Comparison of ENCODE assay signal across 7 cellular contexts in genomic region chr7:101121996-101122932, GRCh38. TPM values are rescaled to one million over a fixed set of nuclear protein-coding genes. Genes with fewer than 3 reads are reported as not detected.
DNase-seq lines count a peak whose midpoint lies in the region; ATAC-seq and TF ChIP-seq lines count a peak whose summit lies in the region.

No MANE protein-coding gene starts in this region.

- H3K36me3 Mint-ChIP-seq in nephron progenitor cell (ENCODE audit: low read depth), result no peaks in the 10 kb centered on the region

- ATAC-seq in RWPE2 (ENCODE audit: low read depth), result peak; percentile 79
- no peak for ATAC-seq in GM19328 (IDR thresholded peaks at IDR 0.05; ENCODE audit: unreplicated experiment)

- H3K27ac ChIP-seq in RWPE2 (ENCODE audit: poor library complexity, severe bottlenecking) (peak overlapping the region; percentile 89), esophagus squamous epithelium (peak overlapping the region; percentile 83 to 95 (median 86))

- no peak overlapping the region for H3K4me3 ChIP-seq in RWPE2 (ENCODE audit: severe bottlenecking)
- H3K4me3 ChIP-seq in esophagus squamous epithelium, result peak overlapping the region; percentile 10 to 62 (median 36)
- H3K4me3 ChIP-seq in BE2C (ENCODE audit: low read depth, low read length), result no peak overlapping the region

- peaks cover 28% of the 10 kb centered on the region for H3K4me1 ChIP-seq in RWPE2 (ENCODE audit: insufficient read depth, poor library complexity, severe bottlenecking)
- peaks cover 19 to 74% (median 43%) of the 10 kb centered on the region in 3 donors for H3K4me1 ChIP-seq in esophagus squamous epithelium
- peaks cover 13% of the 10 kb centered on the region for H3K4me1 ChIP-seq in BE2C

- DNase-seq in GM19238 (ENCODE audit: insufficient read length, low spot score), result peak; percentile 40
- DNase-seq in RWPE2 (ENCODE audit: low spot score), result peak; percentile 89
- no peak for DNase-seq in esophagus squamous epithelium (lab: John Stamatoyannopoulos, UW)
- DNase-seq in nephron progenitor cell, result peak; percentile 30
- DNase-seq in COLO668 (lab: John Stamatoyannopoulos, UW; ENCODE audit: unreplicated experiment), result no peak
- DNase-seq in BE2C, result no peak

- peak in 1 of 4 donors; percentile 22 for TF ChIP-seq POLR2A in esophagus squamous epithelium (IDR thresholded peaks at IDR 0.05)

- H3K9me3 ChIP-seq in RWPE2 (ENCODE audit: severe bottlenecking), result no peaks in the 10 kb centered on the region
- H3K9me3 ChIP-seq in esophagus squamous epithelium, result no peaks in the 10 kb centered on the region
- no peaks in the 10 kb centered on the region for H3K9me3 ChIP-seq in BE2C

- peaks cover 4% of the 10 kb centered on the region for H3K9me3 Mint-ChIP-seq in nephron progenitor cell

- peaks cover 50% of the 10 kb centered on the region for H3K4me1 Mint-ChIP-seq in nephron progenitor cell

- no peaks in the 10 kb centered on the region for H3K36me3 ChIP-seq in RWPE2 (ENCODE audit: low read depth)
- H3K36me3 ChIP-seq in esophagus squamous epithelium, result no peaks in the 10 kb centered on the region
- H3K36me3 ChIP-seq in BE2C, result no peaks in the 10 kb centered on the region

- H3K27me3 ChIP-seq in RWPE2 (ENCODE audit: insufficient read depth, poor library complexity, severe bottlenecking) (no peaks in the 10 kb centered on the region), esophagus squamous epithelium (no peaks in the 10 kb centered on the region), BE2C (no peaks in the 10 kb centered on the region)

- peak overlapping the region; percentile 15 for H3K4me3 Mint-ChIP-seq in nephron progenitor cell

- 24 to 27% methylated on average over 13 to 17 of the region's 17 CpGs for WGBS in esophagus squamous epithelium, 2 donors

- TF ChIP-seq CTCF in RWPE2 (IDR thresholded peaks at IDR 0.05; ENCODE audit: poor library complexity, severe bottlenecking) (no peak), esophagus squamous epithelium (IDR thresholded peaks at IDR 0.05) (no peak), nephron progenitor cell (IDR thresholded peaks at IDR 0.05) (no peak), BE2C (IDR thresholded peaks at IDR 0.05; ENCODE audit: low read depth, low read length) (no peak)

- H3K27ac Mint-ChIP-seq in nephron progenitor cell, result peak overlapping the region; percentile 80

- intact Hi-C loops in esophagus squamous epithelium (cut with DNase I), result no loop called here

- peaks cover 14% of the 10 kb centered on the region for H3K27me3 Mint-ChIP-seq in nephron progenitor cell (ENCODE audit: low read depth, poor library complexity)

RNA-seq across cellular contexts. Expression of gene SERPINE1, which starts 4.6 kb away (rescaled TPM):
- 1 to 10 TPM; 1.1 to 4.8 (median 3.1) TPM for total RNA-seq in esophagus squamous epithelium
- 2.7 TPM for polyA plus RNA-seq in BE2C (2012; ENCODE audit: insufficient read depth, insufficient read length, low read depth)

RNA-seq across cellular contexts. Expression of gene AP1S1, which starts 32.0 kb away (rescaled TPM):
- 100 to 1,000 TPM in 1 of 4 donors, 10 to 100 TPM in 3; 42.7 to 144 (median 64.3) TPM for total RNA-seq in esophagus squamous epithelium
- polyA plus RNA-seq in BE2C (2012; ENCODE audit: insufficient read depth, insufficient read length, low read depth), result 312 TPM

RNA-seq across cellular contexts. Expression of gene TRIM56, which starts 37.0 kb away (rescaled TPM):
- total RNA-seq in esophagus squamous epithelium, result 10 to 100 TPM; 12.1 to 19.6 (median 13.6) TPM
- 8.9 TPM for polyA plus RNA-seq in BE2C (2012; ENCODE audit: insufficient read depth, insufficient read length, low read depth)

RNA-seq across cellular contexts. Expression of gene VGF, which starts 43.1 kb away (rescaled TPM):
- not detected for total RNA-seq in esophagus squamous epithelium
- 1,310 TPM for polyA plus RNA-seq in BE2C (2012; ENCODE audit: insufficient read depth, insufficient read length, low read depth)

RNA-seq across cellular contexts. Expression of gene NAT16, which starts 57.8 kb away (rescaled TPM):
- total RNA-seq in esophagus squamous epithelium, result not detected
- 3.5 TPM for polyA plus RNA-seq in BE2C (2012; ENCODE audit: insufficient read depth, insufficient read length, low read depth)

Comparison
In these comparisons a context has a peak if more than half of its experiments do, and no peak if none do; other contexts are left out.
1. DNase-seq: peak in GM19238 (single experiment), RWPE2 (single experiment) and nephron progenitor cell (single experiment); none in esophagus squamous epithelium (single experiment), COLO668 (single experiment) and BE2C (single experiment).
2. H3K4me3 ChIP-seq: peak in esophagus squamous epithelium (4 of 4); none in RWPE2 (single experiment) and BE2C (single experiment).